ENCODE assay signal across 14 cellular contexts in the genomic region with DNA sequence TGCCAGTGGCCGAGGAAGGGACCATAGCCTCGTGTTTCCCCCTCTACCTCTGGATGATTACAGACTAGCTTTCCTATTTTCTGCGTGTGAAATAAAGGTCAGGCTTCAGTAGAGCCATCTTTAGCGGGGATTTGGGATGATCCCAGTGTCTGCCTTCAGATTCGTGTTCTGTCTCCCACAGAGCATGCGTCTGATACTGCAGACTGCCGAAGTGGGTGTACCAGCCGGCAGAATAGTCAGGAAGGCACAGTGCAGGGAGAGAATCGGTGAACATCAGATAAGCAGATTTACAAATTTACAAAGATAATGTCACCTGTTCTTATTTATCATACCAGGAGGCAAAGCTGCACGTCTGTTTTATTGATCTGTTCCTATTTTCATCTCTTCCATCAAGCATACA. TPM values are rescaled to one million over a fixed set of nuclear protein-coding genes. Genes with fewer than 3 reads are reported as not detected.
DNase-seq lines count a peak whose midpoint lies in the region; ATAC-seq and TF ChIP-seq lines count a peak whose summit lies in the region.
"Had no signal": no experiment of that assay in that cellular context is flagged by ENCODE, and none has a peak within 500 bp of the region (broad histone marks: within the 10 kb centered on the region; RNA-seq: fewer than 3 reads in every experiment).

No MANE protein-coding gene starts in this region.

- no peak overlapping the region for H3K27ac Mint-ChIP-seq in activated naive CD8-positive, alpha-beta T cell treated with anti-CD3 and anti-CD28 coated beads for 36 hours
- H3K27ac Mint-ChIP-seq: CD14-positive monocyte; CD8-positive, alpha-beta T cell; IgD-negative memory B cell had no signal

- peaks cover 94% of the 10 kb centered on the region for H3K36me3 ChIP-seq in left ventricle myocardium inferior
- peaks cover 89% of the 10 kb centered on the region for H3K36me3 ChIP-seq in PC-3 (ENCODE audit: low read depth, low read length)

- H3K36me3 Mint-ChIP-seq in activated naive CD8-positive, alpha-beta T cell treated with anti-CD3 and anti-CD28 coated beads for 36 hours, result peaks cover 23% of the 10 kb centered on the region
- H3K36me3 Mint-ChIP-seq: CD8-positive, alpha-beta T cell; IgD-negative memory B cell had no signal

- peaks cover 5% of the 10 kb centered on the region; the same call in 1 of the 2 replicates for H4K20me1 ChIP-seq in PC-3 (ENCODE audit: low read length)

- peak overlapping the region; percentile 86 for H3K27ac ChIP-seq in left ventricle myocardium inferior (replicated peaks)
- no peak overlapping the region for H3K27ac ChIP-seq in PC-3 (ENCODE audit: low read length)
- H3K27ac ChIP-seq: A549 had no signal

- H3K27me3 ChIP-seq in left ventricle myocardium inferior (ENCODE audit: low read depth) (no peaks in the 10 kb centered on the region), PC-3 (ENCODE audit: low read length) (no peaks in the 10 kb centered on the region)

- POLR2A ChIA-PET in PC-3 (lab: Charles Lee; ENCODE audit: unreplicated experiment), result no interaction called here

- no peak overlapping the region for H3K9ac ChIP-seq in PC-3 (ENCODE audit: low read length)

- H3K4me3 ChIP-seq in left ventricle myocardium inferior (no peak overlapping the region), PC-3 (ENCODE audit: low read length) (no peak overlapping the region)
- H3K4me3 ChIP-seq: A549 had no signal

- no peaks in the 10 kb centered on the region for H3F3A ChIP-seq in PC-3 (ENCODE audit: low read length, unreplicated experiment)

- H3K4me2 ChIP-seq in PC-3 (ENCODE audit: low read length), result no peak overlapping the region
- H3K4me2 ChIP-seq: A549 had no signal

- H3K4me1 Mint-ChIP-seq in activated naive CD8-positive, alpha-beta T cell treated with anti-CD3 and anti-CD28 coated beads for 36 hours, result no peaks in the 10 kb centered on the region
- H3K4me1 Mint-ChIP-seq: CD14-positive monocyte, IgD-negative memory B cell had no signal

- no peaks in the 10 kb centered on the region for H3K9me2 ChIP-seq in PC-3 (replicated peaks; ENCODE audit: low read length)

- H3K9me3 Mint-ChIP-seq in activated naive CD8-positive, alpha-beta T cell treated with anti-CD3 and anti-CD28 coated beads for 36 hours, result no peaks in the 10 kb centered on the region
- H3K9me3 Mint-ChIP-seq: CD8-positive, alpha-beta T cell; IgD-negative memory B cell had no signal

- DNase-seq in left ventricle myocardium inferior, result no peak
- no peak for DNase-seq in left ventricle myocardium superior
- no peak for DNase-seq in PC-3
- DNase-seq in head of caudate nucleus, result peak in 34 of 42 donors; percentile 25 to 84 (median 58)
- no peak for DNase-seq in activated naive CD8-positive, alpha-beta T cell treated with anti-CD3 and anti-CD28 coated beads for 36 hours
- DNase-seq: CD8-positive, alpha-beta T cell; COR-L47; DND-41; GDM1 had no signal

- no peak overlapping the region for H3K4me3 Mint-ChIP-seq in activated naive CD8-positive, alpha-beta T cell treated with anti-CD3 and anti-CD28 coated beads for 36 hours
- H3K4me3 Mint-ChIP-seq: CD8-positive, alpha-beta T cell; IgD-negative memory B cell had no signal

- peaks cover 68% of the 10 kb centered on the region for H3K4me1 ChIP-seq in left ventricle myocardium inferior
- no peaks in the 10 kb centered on the region for H3K4me1 ChIP-seq in PC-3 (ENCODE audit: insufficient read depth, low read length)
- H3K4me1 ChIP-seq: A549 had no signal

- peaks cover 22% of the 10 kb centered on the region for H3K79me2 ChIP-seq in PC-3 (ENCODE audit: low read length)

- no peak for ATAC-seq in left ventricle myocardium superior
- ATAC-seq in PC-3, result no peak
- no peak for ATAC-seq in HG03520 (IDR thresholded peaks at IDR 0.05; ENCODE audit: unreplicated experiment)
- ATAC-seq: A549; CD8-positive, alpha-beta T cell; HCT116 had no signal

- H2AFZ ChIP-seq in PC-3 (ENCODE audit: low read length), result no peak overlapping the region

- intact Hi-C loops in left ventricle myocardium inferior (cut with micrococcal nuclease), result no loop called here
- intact Hi-C loops in left ventricle myocardium superior (cut with micrococcal nuclease), result no loop called here
- intact Hi-C loops in PC-3 (cut with micrococcal nuclease), result no loop called here
- intact Hi-C loops in head of caudate nucleus (cut with DNase I), result no loop called here

- H3K9me3 ChIP-seq in left ventricle myocardium inferior (replicated peaks) (no peaks in the 10 kb centered on the region), PC-3 (ENCODE audit: low read length) (no peaks in the 10 kb centered on the region)
- H3K9me3 ChIP-seq: A549 had no signal

- TSS peak; percentile 7 for BruUV-seq in PC-3 (replicated peaks; lab: Mats Ljungman, UMichigan)

- CTCF ChIA-PET in PC-3 (lab: Charles Lee), result no interaction called here

- TF ChIP-seq CTCF in left ventricle myocardium inferior (IDR thresholded peaks at IDR 0.05; ENCODE audit: borderline replicate concordance) (no peak), PC-3 (conservative IDR thresholded peaks at IDR 0.05; ENCODE audit: low read depth, low read length) (no peak)

- peaks cover 9% of the 10 kb centered on the region for H3K27me3 Mint-ChIP-seq in activated naive CD8-positive, alpha-beta T cell treated with anti-CD3 and anti-CD28 coated beads for 36 hours

RNA-seq across cellular contexts. Expression of a gene that starts 11.1 kb away (rescaled TPM):
- total RNA-seq in left ventricle myocardium inferior (144 TPM), left ventricle myocardium superior (169 TPM), PC-3 (2014; rRNA removed) (244 and 262 TPM in 2 replicates)
- 10 to 100 TPM; 10.5 to 11.3 TPM for total RNA-seq in activated naive CD8-positive, alpha-beta T cell treated with anti-CD3 and anti-CD28 coated beads for 36 hours

Comparison
In these comparisons a context has a peak if more than half of its experiments do, and no peak if none do; other contexts are left out.
1. DNase-seq: peak in head of caudate nucleus (34 of 42); none in left ventricle myocardium inferior (single experiment), left ventricle myocardium superior (single experiment), PC-3 (single experiment) and activated naive CD8-positive, alpha-beta T cell treated with anti-CD3 and anti-CD28 coated beads for 36 hours (single experiment).
2. RNA of a gene that starts 11.1 kb away (total RNA-seq): 244 to 262 TPM in PC-3, 169 TPM in left ventricle myocardium superior (single experiment) and 144 TPM in left ventricle myocardium inferior (single experiment); 10.5 to 11.3 TPM in activated naive CD8-positive, alpha-beta T cell treated with anti-CD3 and anti-CD28 coated beads for 36 hours; every median in the first group is over 10 times any median in the second.